Comparison of ENCODE assay signal across 15 cellular contexts in genomic region chr9:37424686-37425297, GRCh38. TPM values are rescaled to one million over a fixed set of nuclear protein-coding genes. Genes with fewer than 3 reads are reported as not detected.
DNase-seq lines count a peak whose midpoint lies in the region; ATAC-seq, FAIRE-seq and TF ChIP-seq lines count a peak whose summit lies in the region.
"Had no signal": no experiment of that assay in that cellular context is flagged by ENCODE, and none has a peak within 500 bp of the region (broad histone marks: within the 10 kb centered on the region; RNA-seq: fewer than 3 reads in every experiment).

No MANE protein-coding gene starts in this region.

- H3K9me3 ChIP-seq in adipocyte (ENCODE audit: control insufficient read depth, low read length) (no peaks in the 10 kb centered on the region), HepG2 (ENCODE audit: low read length) (no peaks in the 10 kb centered on the region), H9 (ENCODE audit: control insufficient read depth, low read depth, low read length) (no peaks in the 10 kb centered on the region)
- H3K9me3 ChIP-seq: prostate gland, tibial artery had no signal

- no peak overlapping the region for H2BK20ac ChIP-seq in H9 (ENCODE audit: low read depth, low read length, poor library complexity, severe bottlenecking)

- H3K36me3 ChIP-seq in adipocyte (ENCODE audit: control insufficient read depth, insufficient read depth, low read length, severe bottlenecking) (peaks cover 41% of the 10 kb centered on the region), HepG2 (replicated peaks in 1 of 2; ENCODE audit: control insufficient read depth in 1 of 2, insufficient read depth in 2 of 2, low read length in 2 of 2) (peaks cover 16 to 30% of the 10 kb centered on the region in 2 experiments; a peak in 4 of 5 replicates)
- H3K36me3 ChIP-seq: prostate gland had no signal

- ATAC-seq in HepG2, result no peak
- ATAC-seq in GM21723 (IDR thresholded peaks at IDR 0.05; ENCODE audit: unreplicated experiment), result no peak
- ATAC-seq: Panc1, WTC11 had no signal

- H3K79me2 ChIP-seq in HepG2 (ENCODE audit: insufficient read depth, low read length), result peaks cover 28% of the 10 kb centered on the region
- H3K79me2 ChIP-seq in H9 (ENCODE audit: insufficient read depth, low read length), result peaks cover 6% of the 10 kb centered on the region; the same call in 1 of the 2 replicates

- no peak overlapping the region for H2BK5ac ChIP-seq in H9 (ENCODE audit: insufficient read length, low read length)

- FAIRE-seq in HepG2 (lab: Jason Lieb, UNC) (no peak), GM12891 (lab: Jason Lieb, UNC) (no peak)

- H3K27ac ChIP-seq in HepG2 (ENCODE audit: extremely low read length, insufficient read depth, low read length), result peak overlapping the region; percentile 88
- H3K27ac ChIP-seq in temporal lobe (ENCODE audit: low read depth, low read length), result peak overlapping the region; percentile 70
- H3K27ac ChIP-seq in H9 (ENCODE audit: insufficient read length, low read depth, low read length), result no peak overlapping the region
- H3K27ac ChIP-seq: prostate gland, tibial artery had no signal

- POLR2A ChIA-PET in HepG2 (lab: Yijun Ruan, JAX), result interaction anchor here (1.0 to 3.6 kb wide), 2 partner anchors 16 to 41 kb away, joined by 3 to 34 read pairs; partner anchors contain the start of gene ZBTB5

- no peak overlapping the region for H3K4ac ChIP-seq in H9 (ENCODE audit: low read depth, low read length)

- H3K4me3 Mint-ChIP-seq in activated T-cell treated with anti-CD3 and anti-CD28 coated beads, Interleukin-2, amount 50 U/mL, for 24 hours, result no peak overlapping the region
- no peak overlapping the region for H3K4me3 Mint-ChIP-seq in H9

- H3K27ac Mint-ChIP-seq in activated T-cell treated with anti-CD3 and anti-CD28 coated beads, Interleukin-2, amount 50 U/mL, for 24 hours, result peak overlapping the region; percentile 48
- H3K27ac Mint-ChIP-seq in H9, result no peak overlapping the region
- H3K27ac Mint-ChIP-seq: WTC11 had no signal

- TF ChIP-seq CTCF in HepG2 (CRISPR knock-in tag; IDR thresholded peaks at IDR 0.05) (no peak), H9 (conservative IDR thresholded peaks at IDR 0.05) (no peak)

- H3K23ac ChIP-seq in H9 (ENCODE audit: insufficient read length, low read depth, low read length), result no peak overlapping the region

- H3T11ph ChIP-seq in H9 (ENCODE audit: low read length), result no peak overlapping the region

- no peak overlapping the region for H2BK12ac ChIP-seq in H9 (ENCODE audit: insufficient read length, low read depth, low read length)

- no peak overlapping the region for H4K8ac ChIP-seq in H9 (replicated peaks; ENCODE audit: insufficient read length, low read depth, low read length)

- TF ChIP-seq POLR2A in HepG2 (IDR thresholded peaks at IDR 0.05; ENCODE audit: insufficient read depth in 1 of 2, low read depth in 2 of 2, low read length in 2 of 2) (no peak), GM12891 (IDR thresholded peaks at IDR 0.05; ENCODE audit: low read depth, low read length) (no peak)

- TF ChIP-seq EP300 in HepG2 (IDR thresholded peaks at IDR 0.05; ENCODE audit: low read depth in 2 of 2, low read length in 2 of 2) (no peak), HepG2 (CRISPR knock-in tag; IDR thresholded peaks at IDR 0.05; ENCODE audit: borderline replicate concordance) (no peak)

- intact Hi-C loops in HepG2 (cut with micrococcal nuclease; ENCODE audit: unreplicated experiment), result no loop called here

- peaks cover 63% of the 10 kb centered on the region for H3K36me3 Mint-ChIP-seq in activated T-cell treated with anti-CD3 and anti-CD28 coated beads, Interleukin-2, amount 50 U/mL, for 24 hours (ENCODE audit: low read depth)
- H3K36me3 Mint-ChIP-seq in H9 (ENCODE audit: insufficient read depth in 1 of 3, low read depth in 3 of 3), result peaks cover 28 to 39% (median 35%) of the 10 kb centered on the region in 3 experiments

- H3K4me1 ChIP-seq in adipocyte (ENCODE audit: control insufficient read depth, insufficient read depth, low read length), result peaks cover 30% of the 10 kb centered on the region
- peaks cover 42% of the 10 kb centered on the region for H3K4me1 ChIP-seq in HepG2 (ENCODE audit: insufficient read depth, low read length)
- H3K4me1 ChIP-seq in H9 (ENCODE audit: insufficient read depth, low read length), result peaks cover 4% of the 10 kb centered on the region; the same call in 1 of the 2 replicates

- in situ Hi-C loops in HepG2 (cut with HindIII; ENCODE audit: extremely low pct_ligation_motif_present, low pct_unique_long_range_greater_than_20kb), result no loop called here

- H3K4me2 ChIP-seq in HepG2 (ENCODE audit: low read depth, low read length), result peak overlapping the region; percentile 81
- no peak overlapping the region for H3K4me2 ChIP-seq in H9 (ENCODE audit: insufficient read depth, insufficient read length, low read length)

- no peak for DNase-seq in activated T-cell treated with anti-CD3 and anti-CD28 coated beads, Interleukin-2, amount 50 U/mL, for 24 hours
- no peak for DNase-seq in activated T-cell treated with anti-CD3 and anti-CD28 coated beads for 4 hours
- no peak for DNase-seq in adipocyte (ENCODE audit: low read depth)
- DNase-seq in HepG2 (ENCODE audit: low spot score), result no peak
- DNase-seq in GM12891 (ENCODE audit: insufficient read length, low spot score), result no peak
- DNase-seq in H9, result no peak
- DNase-seq: activated naive CD4-positive, alpha-beta T cell treated with anti-CD3 and anti-CD28 coated beads, Interleukin-2, amount 50 U/mL, for 16 hours; cerebellar nuclear complex; NCI-H146; tibial artery had no signal

- H4K20me1 ChIP-seq in HepG2 (ENCODE audit: insufficient read depth, low read length), result peaks cover 4% of the 10 kb centered on the region; the same call in 1 of the 2 replicates
- no peaks in the 10 kb centered on the region for H4K20me1 ChIP-seq in H9 (ENCODE audit: control insufficient read depth, insufficient read depth, insufficient read length)

- H4K5ac ChIP-seq in H9 (ENCODE audit: insufficient read length, low read depth, low read length), result no peak overlapping the region

- H3K27me3 ChIP-seq in adipocyte (replicated peaks; ENCODE audit: control insufficient read depth, insufficient read depth, low read length) (no peaks in the 10 kb centered on the region), HepG2 (ENCODE audit: control insufficient read depth in 1 of 2, insufficient read depth in 2 of 2, low read length in 2 of 2) (no peaks in the 10 kb centered on the region), H9 (ENCODE audit: insufficient read depth, low read length) (no peaks in the 10 kb centered on the region)
- H3K27me3 ChIP-seq: tibial artery had no signal

- H3K18ac ChIP-seq in H9 (ENCODE audit: insufficient read length, low read depth, low read length), result no peak overlapping the region

- peaks cover 28% of the 10 kb centered on the region for H3K4me1 Mint-ChIP-seq in activated T-cell treated with anti-CD3 and anti-CD28 coated beads, Interleukin-2, amount 50 U/mL, for 24 hours (ENCODE audit: low read depth)
- H3K4me1 Mint-ChIP-seq in H9, result peaks cover 17 to 21% of the 10 kb centered on the region in 2 experiments

- peaks cover 10% of the 10 kb centered on the region for H3K23me2 ChIP-seq in H9 (ENCODE audit: insufficient read length, low read depth, low read length, poor library complexity, severe bottlenecking)

- H3K27me3 Mint-ChIP-seq in activated T-cell treated with anti-CD3 and anti-CD28 coated beads, Interleukin-2, amount 50 U/mL, for 24 hours, result no peaks in the 10 kb centered on the region
- no peaks in the 10 kb centered on the region for H3K27me3 Mint-ChIP-seq in H9 (ENCODE audit: low read depth)

- peak overlapping the region; percentile 99 for H3K9ac ChIP-seq in adipocyte (ENCODE audit: low read length)
- no peak overlapping the region for H3K9ac ChIP-seq in HepG2 (ENCODE audit: insufficient read depth, low read depth, low read length)
- H3K9ac ChIP-seq in H9 (ENCODE audit: extremely low read depth, insufficient read length, low read length), result no peak overlapping the region

- peaks cover 4% of the 10 kb centered on the region for H3K79me1 ChIP-seq in H9 (ENCODE audit: insufficient read depth, low read depth, low read length, poor library complexity, severe bottlenecking)

- H2AFZ ChIP-seq in HepG2 (ENCODE audit: low read length) (no peak overlapping the region), H9 (ENCODE audit: low read length) (no peak overlapping the region)

- no peak overlapping the region for H2BK120ac ChIP-seq in H9 (ENCODE audit: low read depth, low read length, poor library complexity, severe bottlenecking)

- no peak for TF ChIP-seq RAD21 in HepG2 (CRISPR knock-in tag; IDR thresholded peaks at IDR 0.05)

- no peak overlapping the region for H4K91ac ChIP-seq in H9 (ENCODE audit: insufficient read length, low read depth, low read length)

- CTCF ChIA-PET in HepG2 (lab: Yijun Ruan, JAX; ENCODE audit: low intra/inter-chr PET ratio, low total read pairs), result no interaction called here

- BruUV-seq in HepG2 (replicated peaks; lab: Mats Ljungman, UMichigan), result no TSS peak

- 100% methylated on average over 1 of the region's 18 CpGs for WGBS in HepG2 (ENCODE audit: low lambda C conversion rate)
- WGBS in H9 (ENCODE audit: extremely low coverage, insufficient read length, low lambda C conversion rate), result no CpG with 5 or more reads among the region's 18 CpGs

- H3K9me3 Mint-ChIP-seq in activated T-cell treated with anti-CD3 and anti-CD28 coated beads, Interleukin-2, amount 50 U/mL, for 24 hours, result no peaks in the 10 kb centered on the region
- H3K9me3 Mint-ChIP-seq in H9, result no peaks in the 10 kb centered on the region
- H3K9me3 Mint-ChIP-seq: WTC11 had no signal

- H3K56ac ChIP-seq in H9 (ENCODE audit: insufficient read length, low read depth, low read length), result no peak overlapping the region

- H3K4me3 ChIP-seq in adipocyte (ENCODE audit: low read length) (peak overlapping the region; percentile 97), HepG2 (replicated peaks in 1 of 3; ENCODE audit: insufficient read depth in 1 of 3, low read depth in 2 of 3, low read length in 3 of 3) (peak overlapping the region in 1 of 3 experiments; percentile 86; a peak in 1 of 6 replicates)
- H3K4me3 ChIP-seq: prostate gland had no signal

- H3K14ac ChIP-seq in H9 (ENCODE audit: insufficient read depth, low read length), result no peak overlapping the region; the same call in 1 of the 2 replicates

- no peak overlapping the region for H2BK15ac ChIP-seq in H9 (ENCODE audit: low read depth, low read length)

- H2AK5ac ChIP-seq in H9 (ENCODE audit: insufficient read length, low read length), result no peak overlapping the region

RNA-seq across cellular contexts. Expression of gene GRHPR, which starts 2.3 kb away (rescaled TPM):
- 115 and 127 TPM in 2 replicates for total RNA-seq in HepG2 (2016; rRNA removed; fragmentation: Illumina TruSeq; extraction: Trizol)
- 58.9 and 75.1 TPM in 2 replicates for total RNA-seq in HepG2 (2016; cell fraction: cytosol; rRNA removed; fragmentation: Illumina TruSeq; extraction: Trizol; ENCODE audit: low read depth)
- total RNA-seq in HepG2 (2016; cell fraction: insoluble cytoplasmic fraction; rRNA removed; fragmentation: Illumina TruSeq; extraction: Trizol), result 119 and 128 TPM in 2 replicates
- 66.5 and 84.7 TPM in 2 replicates for total RNA-seq in HepG2 (2016; cell fraction: membrane; rRNA removed; fragmentation: Illumina TruSeq; extraction: Trizol)
- total RNA-seq in HepG2 (2016; cell fraction: nucleus; rRNA removed; fragmentation: Illumina TruSeq; extraction: Trizol), result 73.9 and 76.5 TPM in 2 replicates
- 113 and 127 TPM in 2 replicates for polyA plus RNA-seq in HepG2 (2011; rRNA removed)
- 126 and 161 TPM in 2 replicates for polyA plus RNA-seq in HepG2 (2011; cell fraction: cytosol; rRNA removed)
- 121 and 122 TPM in 2 replicates for polyA plus RNA-seq in HepG2 (2011; cell fraction: nucleus; rRNA removed)
- 66.2 and 76.0 TPM in 2 replicates for polyA plus RNA-seq in HepG2 (2012)
- polyA plus RNA-seq in HepG2 (2016; cell fraction: cytosol; fragmentation: Illumina TruSeq; extraction: Trizol; ENCODE audit: low read depth), result 48.7 and 72.2 TPM in 2 replicates
- polyA plus RNA-seq in HepG2 (2016; cell fraction: insoluble cytoplasmic fraction; fragmentation: Illumina TruSeq; extraction: Trizol; ENCODE audit: low read depth), result 135 and 143 TPM in 2 replicates
- 58.4 and 72.9 TPM in 2 replicates for polyA plus RNA-seq in HepG2 (2016; cell fraction: membrane; fragmentation: Illumina TruSeq; extraction: Trizol; ENCODE audit: low read depth)
- polyA plus RNA-seq in HepG2 (2016; cell fraction: nucleus; fragmentation: Illumina TruSeq; extraction: Trizol; ENCODE audit: insufficient read depth, low read depth), result 111 and 117 TPM in 2 replicates
- 126 and 157 TPM in 2 replicates for polyA minus RNA-seq in HepG2 (2011; rRNA and poly(A)+ RNA removed; ENCODE audit: low replicate concordance)
- 42.8 and 47.7 TPM in 2 replicates for polyA minus RNA-seq in HepG2 (2011; cell fraction: cytosol; rRNA and poly(A)+ RNA removed)
- polyA minus RNA-seq in HepG2 (2011; cell fraction: nucleus; rRNA and poly(A)+ RNA removed), result 54.1 and 61.8 TPM in 2 replicates
- 44.3 TPM for total RNA-seq in temporal lobe
- 156 TPM for polyA plus RNA-seq in GM12891 (2012; ENCODE audit: low read depth, missing spikeins)
- total RNA-seq in H9 (2021), result 97.2 and 97.9 TPM in 2 replicates

RNA-seq across cellular contexts. Expression of gene ZBTB5, which starts 40.5 kb away (rescaled TPM):
- total RNA-seq in HepG2 (2016; rRNA removed; fragmentation: Illumina TruSeq; extraction: Trizol), result 12.5 and 15.2 TPM in 2 replicates
- 0.81 and 0.88 TPM in 2 replicates for total RNA-seq in HepG2 (2016; cell fraction: cytosol; rRNA removed; fragmentation: Illumina TruSeq; extraction: Trizol; ENCODE audit: low read depth)
- total RNA-seq in HepG2 (2016; cell fraction: insoluble cytoplasmic fraction; rRNA removed; fragmentation: Illumina TruSeq; extraction: Trizol), result 12.4 and 14.4 TPM in 2 replicates
- total RNA-seq in HepG2 (2016; cell fraction: membrane; rRNA removed; fragmentation: Illumina TruSeq; extraction: Trizol), result 5.8 and 6.1 TPM in 2 replicates
- 11.2 and 13.3 TPM in 2 replicates for total RNA-seq in HepG2 (2016; cell fraction: nucleus; rRNA removed; fragmentation: Illumina TruSeq; extraction: Trizol)
- polyA plus RNA-seq in HepG2 (2011; rRNA removed), result 19.7 and 20.5 TPM in 2 replicates
- polyA plus RNA-seq in HepG2 (2011; cell fraction: cytosol; rRNA removed), result 14.8 and 16.3 TPM in 2 replicates
- 25.4 and 27.5 TPM in 2 replicates for polyA plus RNA-seq in HepG2 (2011; cell fraction: nucleus; rRNA removed)
- 10.3 and 11.9 TPM in 2 replicates for polyA plus RNA-seq in HepG2 (2012)
- polyA plus RNA-seq in HepG2 (2016; cell fraction: cytosol; fragmentation: Illumina TruSeq; extraction: Trizol; ENCODE audit: low read depth), result 0.35 and 0.64 TPM in 2 replicates
- 11.5 and 11.7 TPM in 2 replicates for polyA plus RNA-seq in HepG2 (2016; cell fraction: insoluble cytoplasmic fraction; fragmentation: Illumina TruSeq; extraction: Trizol; ENCODE audit: low read depth)
- 3.5 and 4.3 TPM in 2 replicates for polyA plus RNA-seq in HepG2 (2016; cell fraction: membrane; fragmentation: Illumina TruSeq; extraction: Trizol; ENCODE audit: low read depth)
- 16.5 and 19.6 TPM in 2 replicates for polyA plus RNA-seq in HepG2 (2016; cell fraction: nucleus; fragmentation: Illumina TruSeq; extraction: Trizol; ENCODE audit: insufficient read depth, low read depth)
- 29.3 and 36.6 TPM in 2 replicates for polyA minus RNA-seq in HepG2 (2011; rRNA and poly(A)+ RNA removed; ENCODE audit: low replicate concordance)
- 11.4 and 13.4 TPM in 2 replicates for polyA minus RNA-seq in HepG2 (2011; cell fraction: cytosol; rRNA and poly(A)+ RNA removed)
- polyA minus RNA-seq in HepG2 (2011; cell fraction: nucleus; rRNA and poly(A)+ RNA removed), result 23.9 and 25.2 TPM in 2 replicates
- total RNA-seq in temporal lobe, result 22.6 TPM
- polyA plus RNA-seq in GM12891 (2012; ENCODE audit: low read depth, missing spikeins), result 7.9 TPM
- total RNA-seq in H9 (2021), result 9.1 and 9.9 TPM in 2 replicates
